ENCODE assay signal across 27 cellular contexts in the genomic region with DNA sequence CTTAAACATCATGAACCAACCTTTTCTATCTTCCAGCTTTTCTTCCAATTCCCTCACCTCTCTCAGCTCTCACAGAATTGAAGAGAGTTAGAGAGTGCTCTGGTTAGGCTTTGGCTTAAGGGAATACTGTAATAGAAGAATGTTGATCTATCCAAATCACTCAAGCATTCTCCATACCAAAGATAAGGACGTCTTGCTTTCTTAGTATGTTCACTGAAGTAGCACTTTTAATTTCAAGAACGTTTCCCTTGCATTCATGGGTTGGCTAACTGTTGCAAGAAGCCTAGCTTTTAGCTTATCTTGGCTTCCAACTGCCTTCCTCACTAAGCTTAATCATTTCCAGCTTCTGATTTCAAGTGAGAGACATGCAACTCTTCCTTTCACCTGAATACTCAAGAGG.
"Had no signal": no experiment of that assay in that cellular context is flagged by ENCODE, and none has a peak within 500 bp of the region (broad histone marks: within the 10 kb centered on the region; RNA-seq: fewer than 3 reads in every experiment).

No MANE protein-coding gene starts in this region.

- H3K36me3 ChIP-seq: esophagus muscularis mucosa, gastroesophageal sphincter, WERI-Rb-1 had no signal

- H3K27ac Mint-ChIP-seq: activated B cell treated with CpG ODN at 0.5 μM for 24 hours; activated CD8-positive, alpha-beta T cell treated with anti-CD3 and anti-CD28 coated beads for 36 hours; activated naive CD8-positive, alpha-beta T cell; activated T-helper 17 cell treated with anti-CD3 and anti-CD28 coated beads, Interleukin-2, amount 50 U/mL, for 72 hours; T-helper 17 cell; T-helper 2 cell treated with Interferon-gamma antibody and Interleukin-4, amounts not matched to agents 5 μg/mL and 100 μg/mL, for 36 hours had no signal

- H3K27me3 Mint-ChIP-seq: activated B cell treated with CpG ODN at 0.5 μM for 24 hours, T-helper 17 cell had no signal

- H3K27me3 ChIP-seq: body of pancreas, esophagus muscularis mucosa, gastroesophageal sphincter had no signal

- H3K4me3 Mint-ChIP-seq: activated B cell treated with CpG ODN at 0.5 μM for 24 hours; activated CD8-positive, alpha-beta T cell treated with anti-CD3 and anti-CD28 coated beads for 36 hours; activated naive CD8-positive, alpha-beta T cell; activated T-cell treated with anti-CD3 and anti-CD28 coated beads, Interleukin-2, amount 50 U/mL, for 4 hours; activated T-helper 17 cell treated with anti-CD3 and anti-CD28 coated beads, Interleukin-2, amount 50 U/mL, for 72 hours; T-helper 17 cell; T-helper 2 cell treated with Interferon-gamma antibody and Interleukin-4, amounts not matched to agents 5 μg/mL and 100 μg/mL, for 36 hours had no signal

- H3K4me1 Mint-ChIP-seq: activated B cell treated with CpG ODN at 0.5 μM for 24 hours; activated T-helper 17 cell treated with anti-CD3 and anti-CD28 coated beads, Interleukin-2, amount 50 U/mL, for 72 hours; T-helper 17 cell had no signal

- H3K4me1 ChIP-seq: body of pancreas, esophagus muscularis mucosa, gastroesophageal sphincter had no signal

- H3K9me3 Mint-ChIP-seq: activated B cell treated with CpG ODN at 0.5 μM for 24 hours; activated T-cell treated with anti-CD3 and anti-CD28 coated beads, Interleukin-2, amount 50 U/mL, for 4 hours; activated T-helper 17 cell treated with anti-CD3 and anti-CD28 coated beads, Interleukin-2, amount 50 U/mL, for 72 hours had no signal

- H3K4me3 ChIP-seq: body of pancreas, esophagus muscularis mucosa, gastroesophageal sphincter had no signal

- H3K9me3 ChIP-seq: body of pancreas, gastroesophageal sphincter had no signal

- H3K27ac ChIP-seq: body of pancreas, esophagus muscularis mucosa, gastroesophageal sphincter, WERI-Rb-1 had no signal

- DNase-seq: activated B cell treated with CpG ODN at 0.5 μM for 24 hours; activated CD4-positive, alpha-beta T cell treated with anti-CD3 and anti-CD28 coated beads for 48 hours; activated CD4-positive, alpha-beta T cell treated with anti-CD3 and anti-CD28 coated beads, Interleukin-2, amount 50 U/mL, for 1 hour; activated CD4-positive, alpha-beta T cell treated with anti-CD3 and anti-CD28 coated beads, Interleukin-2, amount 50 U/mL, for 48 hours; activated CD8-positive, alpha-beta memory T cell treated with anti-CD3 and anti-CD28 coated beads for 24 hours; activated CD8-positive, alpha-beta T cell treated with anti-CD3 and anti-CD28 coated beads for 36 hours; activated effector memory CD4-positive, alpha-beta T cell treated with Interleukin-2 at 50 U/mL for 16 hours; activated gamma-delta T cell treated with Interleukin-2 at 50 U/mL for 16 hours; activated naive CD4-positive, alpha-beta T cell treated with anti-CD3 and anti-CD28 coated beads, Interleukin-2, amount 50 U/mL, for 16 hours; activated naive CD4-positive, alpha-beta T cell treated with Interleukin-2 at 50 U/mL for 16 hours; activated T-cell treated with anti-CD3 and anti-CD28 coated beads, Interleukin-2, amount 50 U/mL, for 4 hours; amniotic stem cell; anterior cingulate cortex; body of pancreas; caudate nucleus; effector CD8-positive, alpha-beta T cell; erythroblast; foreskin melanocyte; T-helper 1 cell; T-helper 17 cell; T1000; WERI-Rb-1 had no signal
